Comparison of ENCODE assay signal across 15 cellular contexts in the genomic region with DNA sequence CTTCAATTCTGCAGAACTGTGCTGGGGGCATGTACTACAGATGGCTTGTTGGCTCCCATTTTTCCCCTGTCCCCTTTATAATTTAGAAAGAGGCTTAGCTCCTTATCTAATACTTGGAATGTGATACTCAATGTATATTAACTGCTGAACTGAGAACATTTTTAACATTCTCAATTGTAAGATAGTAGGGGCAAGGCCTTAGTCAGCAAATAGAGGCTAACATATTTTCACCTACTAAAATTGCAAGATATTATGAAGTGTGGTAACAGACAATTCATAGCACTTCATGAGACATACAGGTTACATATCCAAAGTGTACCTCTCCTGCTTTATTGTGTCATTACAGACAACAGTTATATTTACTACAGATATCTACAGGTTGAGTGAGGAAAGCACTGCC.
"Had no signal": no experiment of that assay in that cellular context is flagged by ENCODE, and none has a peak within 500 bp of the region (broad histone marks: within the 10 kb centered on the region; RNA-seq: fewer than 3 reads in every experiment).

No MANE protein-coding gene starts in this region.

- H3K4me2 ChIP-seq: neural progenitor cell had no signal

- H2AFZ ChIP-seq: neural progenitor cell had no signal

- H3K4me1 ChIP-seq: neural progenitor cell had no signal

- H3K27me3 ChIP-seq: dorsolateral prefrontal cortex, neural progenitor cell had no signal

- H3K4me3 ChIP-seq: dorsolateral prefrontal cortex, left ventricle myocardium inferior, neural progenitor cell had no signal

- H3K36me3 Mint-ChIP-seq: activated naive CD8-positive, alpha-beta T cell; memory B cell; neural progenitor cell; type B pancreatic cell had no signal

- H3K27ac Mint-ChIP-seq: activated naive CD8-positive, alpha-beta T cell; memory B cell; neural progenitor cell; type B pancreatic cell had no signal

- DNase-seq: activated CD4-positive, alpha-beta T cell treated with anti-CD3 and anti-CD28 coated beads, Interleukin-2, amount 50 U/mL, for 4 hours; activated CD4-positive, CD25-positive, alpha-beta regulatory T cell treated with anti-CD3 and anti-CD28 coated beads, Interleukin-2, amount 50 U/mL, for 72 hours; activated effector memory CD4-positive, alpha-beta T cell treated with Interleukin-2 at 50 U/mL for 16 hours; activated T-cell treated with anti-CD3 and anti-CD28 coated beads, Interleukin-2, amount 50 U/mL, for 1 hour; aorta; glutamatergic neuron; islet precursor cell; left ventricle myocardium inferior; stimulated activated CD4-positive, alpha-beta T cell treated with anti-CD3 and anti-CD28 coated beads, Interleukin-12 subunit alpha, Interleukin-12 subunit beta, amount 100 ng/mL, for 4 hours; stimulated activated naive CD4-positive, alpha-beta T cell had no signal

- H3K27ac ChIP-seq: left ventricle myocardium inferior, neural progenitor cell had no signal

- H3K4me3 Mint-ChIP-seq: activated naive CD8-positive, alpha-beta T cell; memory B cell; neural progenitor cell; type B pancreatic cell had no signal

- H3K9me3 ChIP-seq: left ventricle myocardium inferior had no signal

- H3K27me3 Mint-ChIP-seq: type B pancreatic cell had no signal

- H3K9ac ChIP-seq: neural progenitor cell had no signal

- H3K36me3 ChIP-seq: left ventricle myocardium inferior, neural progenitor cell had no signal

- H3K9me3 Mint-ChIP-seq: memory B cell, neural progenitor cell, type B pancreatic cell had no signal
